In the genomic region with DNA sequence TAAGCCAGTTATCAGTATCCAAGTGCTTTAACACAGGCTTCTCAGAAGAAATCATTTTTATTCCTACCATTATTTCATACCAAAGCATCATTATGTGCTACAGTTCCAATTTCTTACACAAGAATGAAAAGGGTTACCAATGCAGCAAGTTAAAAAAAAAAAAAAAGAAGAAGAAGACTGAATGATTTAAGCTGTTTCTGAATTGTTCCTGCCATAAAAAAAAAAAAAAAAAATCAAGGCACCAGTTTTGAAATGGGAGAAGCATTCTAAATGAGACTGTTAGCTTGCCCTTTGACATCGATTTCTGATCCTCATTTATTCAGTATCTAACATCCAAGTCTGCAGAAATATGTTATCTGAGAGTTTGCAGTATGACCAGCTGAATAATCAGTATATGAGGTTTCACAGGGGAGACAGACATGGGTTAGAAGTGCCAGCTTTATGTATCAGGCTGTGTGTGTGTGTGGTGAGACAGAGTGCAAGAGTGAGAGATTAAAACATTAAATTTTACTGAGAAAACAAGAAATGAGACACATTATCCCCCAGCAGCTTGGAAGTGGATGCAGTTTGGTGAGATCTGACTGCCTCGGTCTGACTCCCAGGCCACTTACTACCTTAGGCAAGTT, we compare ENCODE assay signal across 2 cellular contexts.
TF ChIP-seq lines count a peak whose summit lies in the region.

No MANE protein-coding gene starts in this region.

TF ChIP-seq in SK-N-SH treated with all-trans-retinoic acid at 6 μM for 48 hours, 23 proteins besides CTCF, POLR2A, EP300 and RAD21 (continued from another document):
- TF ChIP-seq, protein P1, sequence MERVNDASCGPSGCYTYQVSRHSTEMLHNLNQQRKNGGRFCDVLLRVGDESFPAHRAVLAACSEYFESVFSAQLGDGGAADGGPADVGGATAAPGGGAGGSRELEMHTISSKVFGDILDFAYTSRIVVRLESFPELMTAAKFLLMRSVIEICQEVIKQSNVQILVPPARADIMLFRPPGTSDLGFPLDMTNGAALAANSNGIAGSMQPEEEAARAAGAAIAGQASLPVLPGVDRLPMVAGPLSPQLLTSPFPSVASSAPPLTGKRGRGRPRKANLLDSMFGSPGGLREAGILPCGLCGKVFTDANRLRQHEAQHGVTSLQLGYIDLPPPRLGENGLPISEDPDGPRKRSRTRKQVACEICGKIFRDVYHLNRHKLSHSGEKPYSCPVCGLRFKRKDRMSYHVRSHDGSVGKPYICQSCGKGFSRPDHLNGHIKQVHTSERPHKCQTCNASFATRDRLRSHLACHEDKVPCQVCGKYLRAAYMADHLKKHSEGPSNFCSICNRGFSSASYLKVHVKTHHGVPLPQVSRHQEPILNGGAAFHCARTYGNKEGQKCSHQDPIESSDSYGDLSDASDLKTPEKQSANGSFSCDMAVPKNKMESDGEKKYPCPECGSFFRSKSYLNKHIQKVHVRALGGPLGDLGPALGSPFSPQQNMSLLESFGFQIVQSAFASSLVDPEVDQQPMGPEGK (CRISPR knock-in tag; IDR thresholded peaks at IDR 0.05; ENCODE audit: borderline replicate concordance), result no peak
- TF ChIP-seq ISL1 (CRISPR knock-in tag; IDR thresholded peaks at IDR 0.05), result no peak
- TF ChIP-seq GLIS3 (CRISPR knock-in tag; IDR thresholded peaks at IDR 0.05), result no peak
- TF ChIP-seq CREB5 (CRISPR knock-in tag; IDR thresholded peaks at IDR 0.05; ENCODE audit: low read depth), result no peak
- TF ChIP-seq ZNF565 (CRISPR knock-in tag; conservative IDR thresholded peaks at IDR 0.05; ENCODE audit: low read depth), result no peak
- no peak for TF ChIP-seq ZNF8 (CRISPR knock-in tag; IDR thresholded peaks at IDR 0.05)
- TF ChIP-seq TOX (CRISPR knock-in tag; IDR thresholded peaks at IDR 0.05; ENCODE audit: borderline replicate concordance), result no peak
- TF ChIP-seq, protein P2, sequence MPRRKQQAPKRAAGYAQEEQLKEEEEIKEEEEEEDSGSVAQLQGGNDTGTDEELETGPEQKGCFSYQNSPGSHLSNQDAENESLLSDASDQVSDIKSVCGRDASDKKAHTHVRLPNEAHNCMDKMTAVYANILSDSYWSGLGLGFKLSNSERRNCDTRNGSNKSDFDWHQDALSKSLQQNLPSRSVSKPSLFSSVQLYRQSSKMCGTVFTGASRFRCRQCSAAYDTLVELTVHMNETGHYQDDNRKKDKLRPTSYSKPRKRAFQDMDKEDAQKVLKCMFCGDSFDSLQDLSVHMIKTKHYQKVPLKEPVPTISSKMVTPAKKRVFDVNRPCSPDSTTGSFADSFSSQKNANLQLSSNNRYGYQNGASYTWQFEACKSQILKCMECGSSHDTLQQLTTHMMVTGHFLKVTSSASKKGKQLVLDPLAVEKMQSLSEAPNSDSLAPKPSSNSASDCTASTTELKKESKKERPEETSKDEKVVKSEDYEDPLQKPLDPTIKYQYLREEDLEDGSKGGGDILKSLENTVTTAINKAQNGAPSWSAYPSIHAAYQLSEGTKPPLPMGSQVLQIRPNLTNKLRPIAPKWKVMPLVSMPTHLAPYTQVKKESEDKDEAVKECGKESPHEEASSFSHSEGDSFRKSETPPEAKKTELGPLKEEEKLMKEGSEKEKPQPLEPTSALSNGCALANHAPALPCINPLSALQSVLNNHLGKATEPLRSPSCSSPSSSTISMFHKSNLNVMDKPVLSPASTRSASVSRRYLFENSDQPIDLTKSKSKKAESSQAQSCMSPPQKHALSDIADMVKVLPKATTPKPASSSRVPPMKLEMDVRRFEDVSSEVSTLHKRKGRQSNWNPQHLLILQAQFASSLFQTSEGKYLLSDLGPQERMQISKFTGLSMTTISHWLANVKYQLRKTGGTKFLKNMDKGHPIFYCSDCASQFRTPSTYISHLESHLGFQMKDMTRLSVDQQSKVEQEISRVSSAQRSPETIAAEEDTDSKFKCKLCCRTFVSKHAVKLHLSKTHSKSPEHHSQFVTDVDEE (CRISPR knock-in tag; IDR thresholded peaks at IDR 0.05), result no peak
- TF ChIP-seq ZFP30 (CRISPR knock-in tag; IDR thresholded peaks at IDR 0.05), result no peak
- TF ChIP-seq CSRNP3 (CRISPR knock-in tag; IDR thresholded peaks at IDR 0.05), result no peak
- TF ChIP-seq ARNTL (CRISPR knock-in tag; IDR thresholded peaks at IDR 0.05; ENCODE audit: borderline replicate concordance, low read depth), result no peak
- no peak for TF ChIP-seq RARB (CRISPR knock-in tag; IDR thresholded peaks at IDR 0.05)
TF ChIP-seq in SK-N-SH treated with all-trans-retinoic acid at 6 μM for 48 hours: peak in this region for 0.

TF ChIP-seq in SK-N-SH, 30 proteins besides CTCF, POLR2A, EP300 and RAD21 (continued from another document):
- TF ChIP-seq USF2 (IDR thresholded peaks at IDR 0.05; ENCODE audit: borderline replicate concordance, low read depth, low read length), result no peak
